ENCODE assay signal across 16 cellular contexts in the genomic region with DNA sequence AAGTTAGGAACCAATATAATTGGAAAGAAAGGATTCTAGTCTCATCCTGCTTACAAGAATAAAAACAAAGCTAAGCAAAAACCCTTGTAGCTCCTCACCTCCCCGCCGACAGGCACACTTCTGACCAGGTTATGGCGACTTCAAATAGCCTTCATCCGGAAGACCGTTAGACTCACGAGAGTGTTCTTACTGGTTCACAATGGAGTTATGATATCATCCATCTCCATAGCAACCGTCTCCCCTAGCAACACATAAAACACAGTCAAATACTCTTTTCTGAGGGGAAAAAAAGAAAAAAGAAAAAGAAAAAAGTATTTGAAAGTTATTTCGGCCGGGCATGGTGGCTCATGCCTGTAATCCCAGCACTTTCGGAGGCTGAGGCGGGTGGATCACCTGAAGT. TPM values are rescaled to one million over a fixed set of nuclear protein-coding genes. Genes with fewer than 3 reads are reported as not detected.
DNase-seq lines count a peak whose midpoint lies in the region; ATAC-seq and TF ChIP-seq lines count a peak whose summit lies in the region.
"Had no signal": no experiment of that assay in that cellular context is flagged by ENCODE, and none has a peak within 500 bp of the region (broad histone marks: within the 10 kb centered on the region; RNA-seq: fewer than 3 reads in every experiment).

A gene with protein sequence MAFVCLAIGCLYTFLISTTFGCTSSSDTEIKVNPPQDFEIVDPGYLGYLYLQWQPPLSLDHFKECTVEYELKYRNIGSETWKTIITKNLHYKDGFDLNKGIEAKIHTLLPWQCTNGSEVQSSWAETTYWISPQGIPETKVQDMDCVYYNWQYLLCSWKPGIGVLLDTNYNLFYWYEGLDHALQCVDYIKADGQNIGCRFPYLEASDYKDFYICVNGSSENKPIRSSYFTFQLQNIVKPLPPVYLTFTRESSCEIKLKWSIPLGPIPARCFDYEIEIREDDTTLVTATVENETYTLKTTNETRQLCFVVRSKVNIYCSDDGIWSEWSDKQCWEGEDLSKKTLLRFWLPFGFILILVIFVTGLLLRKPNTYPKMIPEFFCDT (minus strand): TSS at position 162 of the 400 bp plus-strand sequence. CDS start 347 bp downstream, outside the sequence.

- no peak for ATAC-seq in RWPE2 (ENCODE audit: low read depth)
- ATAC-seq: left cardiac atrium; stimulated activated effector memory CD8-positive, alpha-beta T cell treated with anti-CD3 and anti-CD28 coated beads, Interleukin-12 subunit alpha, Interleukin-12 subunit beta, amount 100 ng/mL, for 72 hours had no signal

- intact Hi-C loops in dorsolateral prefrontal cortex (cut with DNase I) (no loop called here), lower leg skin (cut with DNase I; ENCODE audit: low total_unique reads) (no loop called here)

- CTCF ChIA-PET in GM10248 (lab: Yijun Ruan, JAX): no interaction called here

- POLR2A ChIA-PET in GM10248 (lab: Yijun Ruan, JAX): no interaction called here

- H3K27ac ChIP-seq in RWPE2 (ENCODE audit: poor library complexity, severe bottlenecking) (peak within 1 kb of the TSS; percentile 12), dorsolateral prefrontal cortex (no peak within 1 kb of the TSS)
- H3K27ac ChIP-seq: ovary, tibial nerve had no signal

- H3K36me3 ChIP-seq in RWPE2 (ENCODE audit: low read depth): no peaks in the 10 kb centered on the region
- H3K36me3 ChIP-seq: ovary, tibial nerve had no signal

- no peaks in the 10 kb centered on the region for H3K9me3 ChIP-seq in RWPE2 (ENCODE audit: severe bottlenecking)
- H3K9me3 ChIP-seq: ovary, tibial nerve had no signal

- no peak for TF ChIP-seq POLR2A in lower leg skin (IDR thresholded peaks at IDR 0.05)

- WGBS in lower leg skin, 2 donors: 70 to 91% methylated on average over 11 of the region's 11 CpGs

- TF ChIP-seq CTCF in RWPE2 (IDR thresholded peaks at IDR 0.05; ENCODE audit: poor library complexity, severe bottlenecking): no peak
- TF ChIP-seq CTCF in dorsolateral prefrontal cortex (IDR thresholded peaks at IDR 0.05 in 54 of 56, conservative IDR thresholded peaks at IDR 0.05 in 2 of 56; ENCODE audit: low read depth in 1 of 56, partially characterized antibody in 56 of 56): no peak
- TF ChIP-seq CTCF in GM10248 (IDR thresholded peaks at IDR 0.05; ENCODE audit: control extremely low read depth, extremely low read depth, low read depth, missing control alignments): no peak
- no peak for TF ChIP-seq CTCF in lower leg skin (IDR thresholded peaks at IDR 0.05)

- DNase-seq in H4 (ENCODE audit: low spot score): peak; percentile 80
- DNase-seq in RWPE2 (ENCODE audit: low spot score): no peak
- DNase-seq in dorsolateral prefrontal cortex: no peak
- peak; percentile 19 for DNase-seq in middle frontal gyrus (ENCODE audit: extremely low spot score, low spot score)
- DNase-seq in activated gamma-delta T cell treated with Interleukin-2 at 50 U/mL for 16 hours: no peak
- no peak for DNase-seq in GM10248 (ENCODE audit: extremely low spot score)
- DNase-seq in lower leg skin (ENCODE audit: low spot score in 2 of 2): no peak
- DNase-seq: activated CD4-positive, CD25-positive, alpha-beta regulatory T cell treated with anti-CD3 and anti-CD28 coated beads, Interleukin-2, amount 50 U/mL, for 72 hours; C1 segment of cervical spinal cord; DMS79; left cardiac atrium; ovary; T-helper 2 cell had no signal

- H3K27me3 ChIP-seq in RWPE2 (ENCODE audit: insufficient read depth, poor library complexity, severe bottlenecking) (no peaks in the 10 kb centered on the region), dorsolateral prefrontal cortex (peaks cover 0 to 79% (median 25%) of the 10 kb centered on the region in 45 donors)
- H3K27me3 ChIP-seq: ovary had no signal

- no peak within 1 kb of the TSS for H3K4me3 ChIP-seq in RWPE2 (ENCODE audit: severe bottlenecking)
- peak within 1 kb of the TSS in 31 of 59 donors; percentile 7 to 44 (median 26) for H3K4me3 ChIP-seq in dorsolateral prefrontal cortex
- no peak within 1 kb of the TSS for H3K4me3 ChIP-seq in lower leg skin (ENCODE audit: low read depth, poor library complexity, severe bottlenecking)
- H3K4me3 ChIP-seq: ovary, tibial nerve had no signal

- H3K4me1 ChIP-seq in RWPE2 (ENCODE audit: insufficient read depth, poor library complexity, severe bottlenecking): peaks cover 20% of the 10 kb centered on the region
- H3K4me1 ChIP-seq: tibial nerve had no signal

RNA-seq across cellular contexts. Expression of the gene that starts here (rescaled TPM):
- 177 and 186 TPM in 2 replicates for total RNA-seq in H4 (2014; rRNA removed; shearing (Covaris generic))
- total RNA-seq in dorsolateral prefrontal cortex (1 to 10 TPM in 49 of 120 experiments, under 1 TPM in 52, not detected in 19; 0.28 to 4.1 (median 0.97) TPM), lower leg skin (1 to 10 TPM in 1 of 4 donors, under 1 TPM in 1, not detected in 2; 0.29 to 1.5 TPM)
- total RNA-seq: activated naive CD4-positive, alpha-beta T cell treated with anti-CD3 and anti-CD28 coated beads for 36 hours; ovary had no signal

Comparison
In these comparisons a context has a peak if more than half of its experiments do, and no peak if none do; other contexts are left out.
1. RNA of the gene that starts here (total RNA-seq): 177 to 186 TPM in H4; 0.28 to 4.1 TPM in dorsolateral prefrontal cortex and 0.29 to 1.5 TPM in lower leg skin; every median in the first group is over 10 times any median in the second.
2. DNase-seq: peak in H4 (single experiment) and middle frontal gyrus (single experiment); none in RWPE2 (single experiment), dorsolateral prefrontal cortex (0 of 10), activated gamma-delta T cell treated with Interleukin-2 at 50 U/mL for 16 hours (single experiment), GM10248 (single experiment) and lower leg skin (0 of 2).
3. H3K4me3 ChIP-seq: peak in dorsolateral prefrontal cortex (31 of 59); none in RWPE2 (single experiment) and lower leg skin (single experiment).